In genomic region chr6:64990652-64991304, GRCh38 we compare ENCODE assay signal across 1 cellular context.
TF ChIP-seq lines count a peak whose summit lies in the region.

No MANE protein-coding gene starts in this region.

TF ChIP-seq in GM23338, 12 proteins besides CTCF, POLR2A, EP300 and RAD21 (continued from another document):
- TF ChIP-seq REST (IDR thresholded peaks at IDR 0.05; ENCODE audit: unreplicated experiment), result no peak
- no peak for TF ChIP-seq EZH2 (IDR thresholded peaks at IDR 0.05; ENCODE audit: low read depth, unreplicated experiment)
- no peak for TF ChIP-seq NANOG (IDR thresholded peaks at IDR 0.05; ENCODE audit: borderline replicate concordance)
- no peak for TF ChIP-seq EZH2phosphoT487 (IDR thresholded peaks at IDR 0.05; ENCODE audit: unreplicated experiment)
- no peak for TF ChIP-seq ETS1 (IDR thresholded peaks at IDR 0.05)
- no peak for TF ChIP-seq ZNF114 (CRISPR knock-in tag; IDR thresholded peaks at IDR 0.05)
- TF ChIP-seq ZNF331 (CRISPR knock-in tag; IDR thresholded peaks at IDR 0.05; ENCODE audit: low read depth), result no peak
- TF ChIP-seq ZNF462 (CRISPR knock-in tag; IDR thresholded peaks at IDR 0.05), result no peak
- no peak for TF ChIP-seq POLR2AphosphoS5 (IDR thresholded peaks at IDR 0.05; ENCODE audit: low read depth)
- no peak for TF ChIP-seq JUNB (IDR thresholded peaks at IDR 0.05; ENCODE audit: unreplicated experiment)
- TF ChIP-seq STAT1 (IDR thresholded peaks at IDR 0.05; ENCODE audit: unreplicated experiment), result no peak
